ENCODE assay signal across 1 cellular context in genomic region chr17:49707608-49708514, GRCh38.
TF ChIP-seq lines count a peak whose summit lies in the region.

A gene with protein sequence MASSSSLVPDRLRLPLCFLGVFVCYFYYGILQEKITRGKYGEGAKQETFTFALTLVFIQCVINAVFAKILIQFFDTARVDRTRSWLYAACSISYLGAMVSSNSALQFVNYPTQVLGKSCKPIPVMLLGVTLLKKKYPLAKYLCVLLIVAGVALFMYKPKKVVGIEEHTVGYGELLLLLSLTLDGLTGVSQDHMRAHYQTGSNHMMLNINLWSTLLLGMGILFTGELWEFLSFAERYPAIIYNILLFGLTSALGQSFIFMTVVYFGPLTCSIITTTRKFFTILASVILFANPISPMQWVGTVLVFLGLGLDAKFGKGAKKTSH (minus strand): TSS chr17:49707964. CDS start chr17:49707833, 131 bp downstream.

TF ChIP-seq in HCT116, 20 proteins besides CTCF, POLR2A, EP300 and RAD21 (continued from another document):
- no peak for TF ChIP-seq REST (IDR thresholded peaks at IDR 0.05; ENCODE audit: low read depth)
